22 cellular contexts compared by ENCODE assay signal in the genomic region with DNA sequence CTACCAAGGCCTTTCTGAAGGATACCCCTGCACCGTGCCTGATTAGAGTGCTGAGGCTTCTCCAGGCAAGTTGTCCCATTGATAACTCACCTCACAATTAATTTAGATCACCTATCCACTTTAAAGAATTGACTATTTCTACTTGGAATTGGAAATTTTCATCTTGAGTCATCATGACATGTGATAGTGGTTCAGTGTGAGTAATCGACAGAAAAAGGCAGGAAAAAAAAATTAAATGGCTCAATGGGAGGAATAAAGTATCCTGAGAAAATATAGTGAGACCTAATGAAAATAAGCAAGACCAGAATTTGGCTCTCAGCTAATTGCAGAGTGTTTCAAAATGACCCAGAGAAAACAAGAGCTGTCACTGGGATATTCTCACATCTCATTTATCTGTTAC.
"Had no signal": no experiment of that assay in that cellular context is flagged by ENCODE, and none has a peak within 500 bp of the region (broad histone marks: within the 10 kb centered on the region; RNA-seq: fewer than 3 reads in every experiment).

No MANE protein-coding gene starts in this region.

- H3K36me3 Mint-ChIP-seq: immature natural killer cell had no signal

- H3K27me3 ChIP-seq: esophagus muscularis mucosa, hepatocyte, neutrophil, pancreas, upper lobe of left lung had no signal

- H3K4me3 Mint-ChIP-seq: activated CD4-positive, alpha-beta memory T cell treated with anti-CD3 and anti-CD28 coated beads, Interleukin-2, amount 10 ng/mL, durations not matched to agents 7 days and 5 days; activated CD4-positive, alpha-beta T cell treated with anti-CD3 and anti-CD28 coated beads, Interleukin-2, amount 10 ng/mL, durations not matched to agents 24 days and 14 days; activated naive CD4-positive, alpha-beta T cell treated with anti-CD3 and anti-CD28 coated beads for 36 hours; activated T-cell treated with anti-CD3 and anti-CD28 coated beads, Interleukin-2, amount 50 U/mL, for 72 hours; immature natural killer cell; nephron had no signal

- H3K9me3 Mint-ChIP-seq: activated CD4-positive, alpha-beta memory T cell treated with anti-CD3 and anti-CD28 coated beads, Interleukin-2, amount 10 ng/mL, durations not matched to agents 7 days and 5 days; activated CD4-positive, alpha-beta T cell treated with anti-CD3 and anti-CD28 coated beads, Interleukin-2, amount 10 ng/mL, durations not matched to agents 24 days and 14 days; nephron had no signal

- H2AFZ ChIP-seq: hepatocyte had no signal

- H3K4me1 ChIP-seq: esophagus muscularis mucosa, pancreas, psoas muscle, upper lobe of left lung had no signal

- FAIRE-seq: pancreas had no signal

- H3K9me3 ChIP-seq: esophagus muscularis mucosa, neutrophil, pancreas, psoas muscle, upper lobe of left lung had no signal

- ATAC-seq: activated T-cell treated with anti-CD3 and anti-CD28 coated beads, Interleukin-2, amount 50 U/mL, for 72 hours; left ventricle myocardium superior; pancreas; psoas muscle; right cardiac atrium had no signal

- H3K36me3 ChIP-seq: esophagus muscularis mucosa, neutrophil, pancreas, upper lobe of left lung had no signal

- H3K4me3 ChIP-seq: esophagus muscularis mucosa, hepatocyte, pancreas, psoas muscle, upper lobe of left lung had no signal

- H3K4me2 ChIP-seq: hepatocyte had no signal

- H3K79me2 ChIP-seq: hepatocyte had no signal

- H3K27ac ChIP-seq: esophagus muscularis mucosa, hepatocyte, neutrophil, pancreas, psoas muscle, upper lobe of left lung had no signal

- H3K27me3 Mint-ChIP-seq: activated CD4-positive, alpha-beta memory T cell treated with anti-CD3 and anti-CD28 coated beads, Interleukin-2, amount 10 ng/mL, durations not matched to agents 7 days and 5 days; activated CD4-positive, alpha-beta T cell treated with anti-CD3 and anti-CD28 coated beads, Interleukin-2, amount 10 ng/mL, durations not matched to agents 24 days and 14 days had no signal

- H3K4me1 Mint-ChIP-seq: activated CD4-positive, alpha-beta memory T cell treated with anti-CD3 and anti-CD28 coated beads, Interleukin-2, amount 10 ng/mL, durations not matched to agents 7 days and 5 days; activated CD4-positive, alpha-beta T cell treated with anti-CD3 and anti-CD28 coated beads, Interleukin-2, amount 10 ng/mL, durations not matched to agents 24 days and 14 days; immature natural killer cell; nephron had no signal

- H3K27ac Mint-ChIP-seq: activated CD4-positive, alpha-beta memory T cell treated with anti-CD3 and anti-CD28 coated beads, Interleukin-2, amount 10 ng/mL, durations not matched to agents 7 days and 5 days; activated CD4-positive, alpha-beta T cell treated with anti-CD3 and anti-CD28 coated beads, Interleukin-2, amount 10 ng/mL, durations not matched to agents 24 days and 14 days; activated naive CD4-positive, alpha-beta T cell treated with anti-CD3 and anti-CD28 coated beads for 36 hours; immature natural killer cell; nephron had no signal

- DNase-seq: activated CD4-positive, alpha-beta memory T cell treated with anti-CD3 and anti-CD28 coated beads, Interleukin-2, amount 10 ng/mL, durations not matched to agents 7 days and 5 days; activated CD4-positive, alpha-beta T cell treated with anti-CD3 and anti-CD28 coated beads, Interleukin-2, amount 10 ng/mL, durations not matched to agents 24 days and 14 days; activated effector memory CD4-positive, alpha-beta T cell treated with Interleukin-2 at 50 U/mL for 16 hours; activated naive CD4-positive, alpha-beta T cell treated with anti-CD3 and anti-CD28 coated beads for 36 hours; activated T-cell treated with anti-CD3 and anti-CD28 coated beads, Interleukin-2, amount 50 U/mL, for 72 hours; amygdala; dermis blood vessel endothelial cell; effector memory CD4-positive, alpha-beta T cell; glutamatergic neuron; immature natural killer cell; kidney glomerular epithelial cell; left ventricle myocardium superior; pancreas; psoas muscle; right cardiac atrium; stimulated activated CD4-positive, alpha-beta T cell treated with anti-CD3 and anti-CD28 coated beads, Interleukin-4, amount 100 ng/mL, for 24 hours; stimulated activated naive CD4-positive, alpha-beta T cell treated with Interleukin-2 at 50 U/mL for 16 hours; upper lobe of left lung had no signal
